ENCODE assay signal across 8 cellular contexts in genomic region chr9:136643596-136644342, GRCh38. TPM values are rescaled to one million over a fixed set of nuclear protein-coding genes. Genes with fewer than 3 reads are reported as not detected.
DNase-seq lines count a peak whose midpoint lies in the region; ATAC-seq and TF ChIP-seq lines count a peak whose summit lies in the region.

No MANE protein-coding gene starts in this region.

- no peaks in the 10 kb centered on the region for H3K9me3 ChIP-seq in BLaER1
- no peaks in the 10 kb centered on the region for H3K9me3 ChIP-seq in heart right ventricle

- ATAC-seq in heart right ventricle, result peak in 3 of 8 donors; percentile 0
- ATAC-seq in omental fat pad (ENCODE audit: low FRiP score), result peak; percentile 11
- no peak for ATAC-seq in HG03439 (IDR thresholded peaks at IDR 0.05; ENCODE audit: unreplicated experiment)

- H3K4me1 ChIP-seq in BLaER1 (peaks cover 89% of the 10 kb centered on the region), heart right ventricle (peaks cover 16 to 92% (median 55%) of the 10 kb centered on the region in 9 donors)

- intact Hi-C loops in heart right ventricle (cut with DNase I), result loop anchor here in 6 of 10 donors (2.0 to 10.0 kb wide), 3 partner anchors 19 to 51 kb away; partner anchors contain the start of gene EGFL7 (in 4 of the 6)
- intact Hi-C loops in head of caudate nucleus (cut with DNase I), result no loop called here

- CTCF ChIA-PET in RWPE1 (lab: Yijun Ruan, JAX), result interaction anchor here (0.6 to 3.1 kb wide), 20 partner anchors 10 to 306 kb away, joined by 3 to 21 read pairs (median 4); no protein-coding TSS in a partner anchor

- DNase-seq in RWPE1 (ENCODE audit: low spot score), result no peak
- DNase-seq in heart right ventricle, result peak in 1 of 2 donors; percentile 19
- DNase-seq in omental fat pad (ENCODE audit: low spot score), result no peak
- DNase-seq in central memory CD4-positive, alpha-beta T cell, result no peak
- DNase-seq in head of caudate nucleus, result no peak
- DNase-seq in stimulated activated CD4-positive, alpha-beta T cell treated with anti-CD3 and anti-CD28 coated beads, Interleukin-4, amount 100 ng/mL, for 4 hours, result no peak

- peak overlapping the region; percentile 66 for H3K4me3 ChIP-seq in BLaER1
- H3K4me3 ChIP-seq in heart right ventricle, result peak overlapping the region; percentile 16 to 66 (median 54)

- no peak for TF ChIP-seq CTCF in RWPE1 (conservative IDR thresholded peaks at IDR 0.05; ENCODE audit: low read depth)
- TF ChIP-seq CTCF in heart right ventricle (IDR thresholded peaks at IDR 0.05), result no peak
- TF ChIP-seq CTCF in omental fat pad (IDR thresholded peaks at IDR 0.05), result no peak

- H3K4me2 ChIP-seq in BLaER1, result peak overlapping the region; percentile 99

- WGBS in heart right ventricle, 2 donors, result 53 to 57% methylated on average over 31 of the region's 31 CpGs

- POLR2A ChIA-PET in RWPE1 (lab: Yijun Ruan, JAX; ENCODE audit: low non-redundant PET), result no interaction called here

- H3K27me3 ChIP-seq in BLaER1 (peaks cover 11% of the 10 kb centered on the region; the same call in 1 of the 2 replicates), heart right ventricle (peaks cover 0 to 43% (median 0%) of the 10 kb centered on the region in 7 donors)

- no peaks in the 10 kb centered on the region for H3K36me3 ChIP-seq in BLaER1
- no peaks in the 10 kb centered on the region for H3K36me3 ChIP-seq in heart right ventricle

- H3K9ac ChIP-seq in BLaER1, result peak overlapping the region; percentile 52; the same call in 1 of the 2 replicates

- H4K20me1 ChIP-seq in BLaER1, result no peaks in the 10 kb centered on the region

- H3K27ac ChIP-seq in BLaER1, result peak overlapping the region; percentile 96; the same call in 1 of the 2 replicates
- 0 out of 2 replicates have a peak overlapping the region, but pooled peaks have one; percentile 4 for H3K27ac ChIP-seq in RWPE1
- H3K27ac ChIP-seq in heart right ventricle, result peak overlapping the region; percentile 90 to 97 (median 95)

RNA-seq across cellular contexts. Expression of gene EGFL7, which starts 18.9 kb away (rescaled TPM):
- total RNA-seq in heart right ventricle (100 to 1,000 TPM in 5 of 10 donors, 10 to 100 TPM in 5; 68.6 to 115 (median 99.6) TPM), omental fat pad (100 to 1,000 TPM in 3 of 4 donors, 10 to 100 TPM in 1; 50.6 to 274 (median 145) TPM)
- 100 to 1,000 TPM; 160 to 377 TPM for polyA plus RNA-seq in heart right ventricle

RNA-seq across cellular contexts. Expression of gene AGPAT2, which starts 43.5 kb away (rescaled TPM):
- total RNA-seq in heart right ventricle (10 to 100 TPM; 48.1 to 83.3 (median 58.4) TPM), omental fat pad (100 to 1,000 TPM; 391 to 854 (median 473) TPM)
- polyA plus RNA-seq in heart right ventricle, result 100 to 1,000 TPM in 1 of 2 donors, 10 to 100 TPM in 1; 97.2 to 195 TPM

Comparison
In these comparisons a context has a peak if more than half of its experiments do, and no peak if none do; other contexts are left out.
1. H3K27ac ChIP-seq: peak in every context shown above with its lines; median percentile 96 in BLaER1; 95 in heart right ventricle; 4 in RWPE1.
2. RNA of gene AGPAT2, which starts 43.5 kb away (total RNA-seq): 391 to 854 TPM in omental fat pad; 48.1 to 83.3 TPM in heart right ventricle; every median in the first group is over 4 times any median in the second.